In genomic region chr10:109922353-109922975, GRCh38 we compare ENCODE assay signal across 8 cellular contexts. TPM values are rescaled to one million over a fixed set of nuclear protein-coding genes. Genes with fewer than 3 reads are reported as not detected.
DNase-seq lines count a peak whose midpoint lies in the region; ATAC-seq and TF ChIP-seq lines count a peak whose summit lies in the region.

No MANE protein-coding gene starts in this region.

- no peak for DNase-seq in RWPE1 (ENCODE audit: low spot score)
- DNase-seq in osteocyte (ENCODE audit: extremely low spot score, unreplicated experiment): no peak
- no peak for DNase-seq in GM19240 (ENCODE audit: insufficient read length, low spot score)
- no peak for DNase-seq in stimulated activated CD4-positive, alpha-beta T cell treated with anti-CD3 and anti-CD28 coated beads, Interleukin-4, amount 100 ng/mL, for 1 hour

- WGBS in esophagus, 2 donors: 10 to 13% methylated on average over 7 of the region's 7 CpGs

- peak overlapping the region; percentile 88 for H3K27ac Mint-ChIP-seq in osteocyte (ENCODE audit: unreplicated experiment)

- peaks cover 55% of the 10 kb centered on the region for H3K79me2 ChIP-seq in DOHH2 (ENCODE audit: control insufficient read depth, low read length)

- H3K9me3 ChIP-seq in DOHH2 (ENCODE audit: control insufficient read depth, insufficient read depth, low read length) (no peaks in the 10 kb centered on the region), esophagus (ENCODE audit: control insufficient read depth in 2 of 2, insufficient read depth in 1 of 2, low read depth in 1 of 2, low read length in 1 of 2) (no peaks in the 10 kb centered on the region)

- peak overlapping the region; percentile 93 for H3K4me2 ChIP-seq in DOHH2 (ENCODE audit: low read length)

- H3K9me3 Mint-ChIP-seq in osteocyte (ENCODE audit: unreplicated experiment): no peaks in the 10 kb centered on the region

- no peaks in the 10 kb centered on the region for H3F3A ChIP-seq in DOHH2 (ENCODE audit: control insufficient read depth, insufficient read depth)

- H3K36me3 Mint-ChIP-seq in osteocyte (ENCODE audit: unreplicated experiment): no peaks in the 10 kb centered on the region

- POLR2A ChIA-PET in RWPE1 (lab: Yijun Ruan, JAX; ENCODE audit: low non-redundant PET): no interaction called here

- peak overlapping the region; percentile 87 for H3K4me3 Mint-ChIP-seq in osteocyte (ENCODE audit: unreplicated experiment)

- no peaks in the 10 kb centered on the region for H3K27me3 Mint-ChIP-seq in osteocyte (ENCODE audit: unreplicated experiment)

- TF ChIP-seq CTCF in DOHH2 (IDR thresholded peaks at IDR 0.05; ENCODE audit: low read depth, low read length, poor library complexity, severe bottlenecking) (no peak), RWPE1 (conservative IDR thresholded peaks at IDR 0.05; ENCODE audit: low read depth) (no peak), osteocyte (IDR thresholded peaks at IDR 0.05) (no peak)

- peaks cover 32% of the 10 kb centered on the region for H3K4me1 Mint-ChIP-seq in osteocyte (ENCODE audit: unreplicated experiment)

- H3K4me3 ChIP-seq in DOHH2 (ENCODE audit: low read length) (peak overlapping the region; percentile 93), esophagus (ENCODE audit: low read depth in 1 of 2, low read length in 2 of 2) (peak overlapping the region; percentile 89 to 92)

- ATAC-seq in HG02642 (IDR thresholded peaks at IDR 0.05; ENCODE audit: poor library complexity, unreplicated experiment) (no peak), HG02938 (IDR thresholded peaks at IDR 0.05; ENCODE audit: unreplicated experiment) (no peak)

- no peaks in the 10 kb centered on the region for H3K27me3 ChIP-seq in DOHH2 (ENCODE audit: control insufficient read depth, low read length)
- no peaks in the 10 kb centered on the region for H3K27me3 ChIP-seq in esophagus (ENCODE audit: control insufficient read depth in 1 of 2, insufficient read depth in 2 of 2, low read length in 2 of 2)

- H4K20me1 ChIP-seq in DOHH2 (ENCODE audit: control insufficient read depth, insufficient read depth, low read depth, low read length): no peaks in the 10 kb centered on the region

- H3K4me1 ChIP-seq in DOHH2 (ENCODE audit: control insufficient read depth, low read length) (peaks cover 54% of the 10 kb centered on the region), esophagus (ENCODE audit: control insufficient read depth in 2 of 2, insufficient read depth in 2 of 2, low read length in 1 of 2) (peaks cover 2 to 5% of the 10 kb centered on the region in 2 donors)

- 0 out of 2 replicates have a peak overlapping the region, but pooled peaks have one; percentile 19 for H3K27ac ChIP-seq in DOHH2 (ENCODE audit: low read depth, low read length)
- peak overlapping the region; percentile 72 for H3K27ac ChIP-seq in RWPE1
- peak overlapping the region; percentile 82 to 91 for H3K27ac ChIP-seq in esophagus (ENCODE audit: low read depth in 2 of 2, low read length in 1 of 2)

- CTCF ChIA-PET in RWPE1 (lab: Yijun Ruan, JAX): interaction anchor here (0.5 to 1.1 kb wide), 4 partner anchors 8 to 880 kb away, joined by 3 to 6 read pairs (median 4); no protein-coding TSS in a partner anchor

- H3K36me3 ChIP-seq in DOHH2 (ENCODE audit: control insufficient read depth, low read length): peaks cover 11% of the 10 kb centered on the region; the same call in 1 of the 2 replicates
- no peaks in the 10 kb centered on the region for H3K36me3 ChIP-seq in esophagus (ENCODE audit: control insufficient read depth in 2 of 2, insufficient read depth in 2 of 2, low read length in 1 of 2)

- H3K9me2 ChIP-seq in DOHH2 (replicated peaks; ENCODE audit: control insufficient read depth, low read length): no peaks in the 10 kb centered on the region

RNA-seq across cellular contexts. Expression of gene XPNPEP1, which starts 0.8 kb away (rescaled TPM):
- 10 to 100 TPM; 11.3 to 29.3 TPM for polyA plus RNA-seq in esophagus
- 74.5 and 86.5 TPM in 2 replicates for total RNA-seq in osteocyte

Comparison
In these comparisons a context has a peak if more than half of its experiments do, and no peak if none do; other contexts are left out.
1. H3K27ac ChIP-seq: peak in every context shown above with its lines; median percentile 86 in esophagus; 72 in RWPE1; 19 in DOHH2.